In genomic region chr12:50505386-50505827, GRCh38 we compare ENCODE assay signal across 8 cellular contexts. TPM values are rescaled to one million over a fixed set of nuclear protein-coding genes. Genes with fewer than 3 reads are reported as not detected.
A peak's percentile ranks its signal among the peaks of the same experiment; 100 is the strongest.
DNase-seq lines count a peak whose midpoint lies in the region; ATAC-seq lines count a peak whose summit lies in the region.

No MANE protein-coding gene starts in this region.

- no peaks in the 10 kb centered on the region for H3K4me1 ChIP-seq in NT2/D1 (ENCODE audit: insufficient read depth, insufficient read length)

- peak overlapping the region; percentile 45 for H3K27ac ChIP-seq in adipose tissue (ENCODE audit: low read depth, low read length)

- peaks cover 8% of the 10 kb centered on the region for H3K36me3 ChIP-seq in NT2/D1 (ENCODE audit: insufficient read depth, insufficient read length, low read length)

- 0 to 1% (median 0%) methylated on average over 13 of the region's 13 CpGs for WGBS in adipose tissue, 3 donors

- ATAC-seq in HG02642 (IDR thresholded peaks at IDR 0.05; ENCODE audit: poor library complexity, unreplicated experiment) = peak; percentile 38
- peak; percentile 63 for ATAC-seq in sciatic nerve

- intact Hi-C loops in sciatic nerve (cut with DNase I) = loop anchor here (2.0 kb wide), 1 partner anchor 129 kb away; no protein-coding TSS in a partner anchor

- H3K9ac ChIP-seq in NT2/D1 (ENCODE audit: insufficient read length, low read depth) = peak overlapping the region; percentile 94

- peaks cover 5% of the 10 kb centered on the region for H3K9me3 ChIP-seq in NT2/D1 (ENCODE audit: insufficient read depth, low read length)

- H3K4me3 ChIP-seq in NT2/D1 (ENCODE audit: insufficient read length, low read depth) = peak overlapping the region; percentile 86

- DNase-seq in NCI-H748 (lab: John Stamatoyannopoulos, UW; ENCODE audit: unreplicated experiment) (peak; percentile 58), NCI-H748 treated with DMSO at 0.1 percent for 48 hours (lab: John Stamatoyannopoulos, UW) (no peak), NT2/D1 (ENCODE audit: low read depth, low spot score) (no peak), hypothalamus (lab: John Stamatoyannopoulos, UW) (peak in 29 of 51 donors; percentile 12 to 89 (median 55)), sciatic nerve (ENCODE audit: low spot score) (peak; percentile 72), SW480 (ENCODE audit: low spot score) (no peak)

- H3K27me3 ChIP-seq in NT2/D1 (ENCODE audit: insufficient read depth, insufficient read length) = peaks cover 2% of the 10 kb centered on the region

RNA-seq across cellular contexts. Expression of gene DIP2B, which starts 0.6 kb away (rescaled TPM):
- 1 to 10 TPM; 4.4 to 5.7 (median 5.6) TPM for polyA plus RNA-seq in adipose tissue
- total RNA-seq in sciatic nerve = 47.4 TPM

Comparison
In these comparisons a context has a peak if more than half of its experiments do, and no peak if none do; other contexts are left out.
1. DNase-seq: peak in NCI-H748 (single experiment), hypothalamus (29 of 51) and sciatic nerve (single experiment); none in NCI-H748 treated with DMSO at 0.1 percent for 48 hours (single experiment), NT2/D1 (single experiment) and SW480 (single experiment).